Comparison of ENCODE assay signal across 7 cellular contexts in the genomic region with DNA sequence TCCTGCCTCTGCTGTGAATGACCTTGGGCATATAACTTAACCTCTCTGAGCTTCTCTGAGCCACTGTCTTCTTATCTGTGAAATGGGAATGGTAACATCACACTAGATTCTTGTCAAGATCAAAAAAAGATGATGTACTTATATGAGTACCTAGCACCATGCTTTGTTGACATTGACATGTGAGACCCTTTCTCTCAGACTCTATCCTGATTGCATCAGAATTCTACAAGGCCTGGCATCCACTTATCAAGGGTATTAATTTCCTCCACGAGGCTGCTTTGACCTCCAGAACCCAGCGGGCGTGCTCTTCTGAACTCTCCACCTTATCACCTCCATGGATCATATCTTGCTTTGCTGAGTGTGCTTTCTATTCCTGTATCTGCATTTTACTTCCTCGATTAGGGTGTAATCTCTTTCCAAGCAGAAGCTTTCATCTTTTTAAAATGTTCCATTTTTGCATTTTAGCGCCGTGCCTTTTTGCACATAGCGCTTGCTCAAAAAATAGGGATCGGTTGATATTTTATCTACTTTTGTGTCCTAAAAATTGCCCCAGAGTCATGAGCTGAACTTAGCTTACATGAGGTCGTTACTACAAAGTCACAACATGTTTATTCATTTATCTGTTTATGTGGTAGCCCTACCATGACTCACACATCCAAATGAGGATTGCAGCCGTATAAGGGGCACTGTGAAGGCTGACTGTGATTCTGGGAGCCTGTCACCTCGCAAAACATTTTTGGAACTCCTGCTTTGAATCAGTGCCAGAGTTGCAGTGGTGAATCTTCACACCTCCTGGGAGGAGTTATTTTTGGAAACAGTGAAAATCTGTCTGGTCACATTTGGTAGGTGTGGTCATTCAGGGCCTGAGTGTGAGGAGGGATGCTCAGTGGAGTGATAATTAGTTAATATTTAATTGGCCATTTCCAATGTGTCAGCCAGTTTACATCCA.
DNase-seq lines count a peak whose midpoint lies in the region; ATAC-seq and TF ChIP-seq lines count a peak whose summit lies in the region.

No MANE protein-coding gene starts in this region.

- H3K27ac Mint-ChIP-seq in endodermal cell: peak overlapping the region; percentile 42
- H3K27ac Mint-ChIP-seq in stimulated activated naive B cell treated with anti-CD40 and anti-IgM and Interleukin-4, amounts not matched to agents 10 μg/mL and 1 μg/mL and 100 μg/mL, for 72 hours: peak overlapping the region; percentile 65

- H3K9ac ChIP-seq in endodermal cell (ENCODE audit: extremely low read depth, low read length, poor library complexity, severe bottlenecking): no peak overlapping the region

- H3K27ac ChIP-seq in endodermal cell (ENCODE audit: low read depth, low read length): no peak overlapping the region

- H3K4me1 Mint-ChIP-seq in endodermal cell: peaks cover 37% of the 10 kb centered on the region
- H3K4me1 Mint-ChIP-seq in stimulated activated naive B cell treated with anti-CD40 and anti-IgM and Interleukin-4, amounts not matched to agents 10 μg/mL and 1 μg/mL and 100 μg/mL, for 72 hours: peaks cover 37 to 41% of the 10 kb centered on the region in 2 donors

- H3K27me3 ChIP-seq in endodermal cell (ENCODE audit: control insufficient read depth, insufficient read depth, low read length, poor library complexity, severe bottlenecking): no peaks in the 10 kb centered on the region

- no peaks in the 10 kb centered on the region for H3K36me3 Mint-ChIP-seq in endodermal cell (ENCODE audit: low read depth)
- H3K36me3 Mint-ChIP-seq in stimulated activated naive B cell treated with anti-CD40 and anti-IgM and Interleukin-4, amounts not matched to agents 10 μg/mL and 1 μg/mL and 100 μg/mL, for 72 hours: peaks cover 4 to 5% of the 10 kb centered on the region in 2 donors

- POLR2A ChIA-PET in GM10248 (lab: Yijun Ruan, JAX): interaction anchor here (1.3 kb wide), 1 partner anchor 61 kb away, joined by 4 read pairs; no protein-coding TSS in a partner anchor

- H3K9me3 ChIP-seq in endodermal cell (ENCODE audit: control insufficient read depth, low read length): peaks cover 12% of the 10 kb centered on the region

- no peak for TF ChIP-seq CTCF in endodermal cell (conservative IDR thresholded peaks at IDR 0.05)
- no peak for TF ChIP-seq CTCF in GM10248 (IDR thresholded peaks at IDR 0.05; ENCODE audit: control extremely low read depth, extremely low read depth, low read depth, missing control alignments)

- no peak for DNase-seq in endodermal cell
- DNase-seq in stimulated activated naive B cell treated with anti-CD40 and anti-IgM and Interleukin-4, amounts not matched to agents 10 μg/mL and 1 μg/mL and 100 μg/mL, for 72 hours: no peak
- DNase-seq in central memory CD4-positive, alpha-beta T cell: no peak
- no peak for DNase-seq in NCI-H1105 (lab: John Stamatoyannopoulos, UW)
- no peak for DNase-seq in GM10248 (ENCODE audit: extremely low spot score)

- CTCF ChIA-PET in GM10248 (lab: Yijun Ruan, JAX): interaction anchor here (1.0 to 6.8 kb wide), 12 partner anchors 10 to 229 kb away, joined by 3 to 90 read pairs (median 6); no protein-coding TSS in a partner anchor

- peak; percentile 35 for ATAC-seq in GM19438 (IDR thresholded peaks at IDR 0.05; ENCODE audit: low read depth, unreplicated experiment)
- ATAC-seq in HG03460 (IDR thresholded peaks at IDR 0.05; ENCODE audit: unreplicated experiment): peak; percentile 38
- ATAC-seq in stimulated activated naive B cell treated with anti-CD40 and anti-IgM and Interleukin-4, amounts not matched to agents 10 μg/mL and 1 μg/mL and 100 μg/mL, for 72 hours (replicated peaks): peak in 1 of 2 donors; percentile 6

- 68 to 83% methylated on average over 8 to 11 of the region's 11 CpGs for WGBS in endodermal cell (ENCODE audit: insufficient coverage in 1 of 2, insufficient read length in 1 of 2), 2 experiments

- H3K36me3 ChIP-seq in endodermal cell (ENCODE audit: control insufficient read depth, insufficient read depth, low read length): no peaks in the 10 kb centered on the region

- H3K4me3 Mint-ChIP-seq in endodermal cell: no peak overlapping the region
- H3K4me3 Mint-ChIP-seq in stimulated activated naive B cell treated with anti-CD40 and anti-IgM and Interleukin-4, amounts not matched to agents 10 μg/mL and 1 μg/mL and 100 μg/mL, for 72 hours: no peak overlapping the region

- H3K4me1 ChIP-seq in endodermal cell (ENCODE audit: control insufficient read depth, insufficient read depth, low read length): peaks cover 13% of the 10 kb centered on the region

- no peak overlapping the region for H3K4me3 ChIP-seq in endodermal cell (ENCODE audit: low read length)

- H3K9me3 Mint-ChIP-seq in endodermal cell: peaks cover 13% of the 10 kb centered on the region
- no peaks in the 10 kb centered on the region for H3K9me3 Mint-ChIP-seq in stimulated activated naive B cell treated with anti-CD40 and anti-IgM and Interleukin-4, amounts not matched to agents 10 μg/mL and 1 μg/mL and 100 μg/mL, for 72 hours

- peaks cover 9% of the 10 kb centered on the region for H3K27me3 Mint-ChIP-seq in endodermal cell (ENCODE audit: insufficient read depth)
- no peaks in the 10 kb centered on the region for H3K27me3 Mint-ChIP-seq in stimulated activated naive B cell treated with anti-CD40 and anti-IgM and Interleukin-4, amounts not matched to agents 10 μg/mL and 1 μg/mL and 100 μg/mL, for 72 hours
